ENCODE assay signal across 8 cellular contexts in the genomic region with DNA sequence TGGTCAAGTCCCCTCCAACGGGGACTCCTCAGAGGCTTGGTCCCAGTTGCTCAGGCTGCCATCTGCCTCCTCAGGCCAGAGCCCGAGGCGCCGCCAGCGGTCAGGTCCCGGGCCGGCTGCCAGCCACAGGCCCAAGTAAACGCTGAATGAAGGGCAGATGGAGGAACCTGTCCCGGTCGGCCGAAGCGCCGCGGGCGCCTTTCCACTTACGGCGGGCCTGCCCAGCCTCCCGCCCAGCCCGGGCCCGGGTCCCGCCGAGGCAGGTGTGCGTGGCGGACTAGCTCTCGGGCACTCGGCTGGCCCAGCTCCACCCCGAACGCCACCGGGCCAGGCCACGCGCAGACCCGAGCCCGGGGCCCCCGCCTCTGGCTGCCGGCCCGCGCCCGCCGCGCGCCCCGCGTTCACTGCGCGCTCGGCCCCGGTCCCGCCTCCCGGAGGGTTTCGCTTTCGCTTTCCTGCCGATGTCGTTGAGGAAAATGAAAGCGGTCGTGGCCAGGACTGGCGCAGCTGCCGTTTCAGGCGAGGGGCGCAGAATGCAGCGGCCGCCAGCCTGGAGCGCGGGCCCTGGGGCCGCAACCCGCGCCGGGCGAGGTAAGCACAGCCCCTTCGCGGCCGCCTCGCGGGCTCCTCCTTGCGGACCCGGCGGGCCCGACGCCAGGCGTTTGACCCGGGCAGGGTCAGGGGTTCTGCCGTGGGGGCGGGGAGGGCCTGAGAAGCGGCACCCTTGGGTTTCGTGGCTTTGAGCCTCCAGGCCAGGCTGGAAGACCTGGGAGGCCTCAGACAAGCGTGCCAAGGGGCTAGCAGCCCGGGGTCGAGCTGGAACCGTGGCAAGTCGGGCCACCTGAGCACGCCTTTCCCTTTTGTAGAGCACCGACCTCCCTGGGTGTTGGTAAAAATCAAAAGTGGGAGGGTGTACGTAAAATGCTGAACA. TPM values are rescaled to one million over a fixed set of nuclear protein-coding genes. Genes with fewer than 3 reads are reported as not detected.
DNase-seq lines count a peak whose midpoint lies in the region; ATAC-seq and TF ChIP-seq lines count a peak whose summit lies in the region.

No MANE protein-coding gene starts in this region.

- no peaks in the 10 kb centered on the region for H3K27me3 Mint-ChIP-seq in activated CD4-positive, alpha-beta T cell treated with anti-CD3 and anti-CD28 coated beads for 36 hours

- DNase-seq in AG08396 (ENCODE audit: low spot score) (peak; percentile 85), NCI-H2227 (lab: John Stamatoyannopoulos, UW; ENCODE audit: unreplicated experiment) (peak; percentile 80), choroid plexus epithelial cell (ENCODE audit: low read depth) (peak; percentile 79), left lobe of liver (ENCODE audit: low spot score) (peak; percentile 90)
- peak; percentile 92 for DNase-seq in activated CD4-positive, alpha-beta T cell treated with anti-CD3 and anti-CD28 coated beads for 36 hours
- DNase-seq in stimulated activated CD4-positive, alpha-beta T cell treated with anti-CD3 and anti-CD28 coated beads, Interleukin-4, amount 100 ng/mL, for 1 hour, result peak; percentile 88

- peak overlapping the region; percentile 83 for H3K4me3 Mint-ChIP-seq in activated CD4-positive, alpha-beta T cell treated with anti-CD3 and anti-CD28 coated beads for 36 hours

- H3K9me3 Mint-ChIP-seq in activated CD4-positive, alpha-beta T cell treated with anti-CD3 and anti-CD28 coated beads for 36 hours (ENCODE audit: low read depth), result peaks cover 3% of the 10 kb centered on the region

- CTCF ChIA-PET in activated CD4-positive, alpha-beta T cell treated with anti-CD3 and anti-CD28 coated beads for 36 hours (lab: Charles Lee), result interaction anchor here (0.7 to 3.8 kb wide), 13 partner anchors 10 to 90 kb away, joined by 3 to 21 read pairs (median 8); no protein-coding TSS in a partner anchor

- H3K4me1 Mint-ChIP-seq in activated CD4-positive, alpha-beta T cell treated with anti-CD3 and anti-CD28 coated beads for 36 hours, result peaks cover 71% of the 10 kb centered on the region

- TF ChIP-seq POLR2A in GM18526 (IDR thresholded peaks at IDR 0.05; ENCODE audit: extremely low read depth, insufficient read length), result peak; percentile 76

- H3K36me3 Mint-ChIP-seq in activated CD4-positive, alpha-beta T cell treated with anti-CD3 and anti-CD28 coated beads for 36 hours (ENCODE audit: low read depth), result peaks cover 16% of the 10 kb centered on the region

- intact Hi-C loops in activated CD4-positive, alpha-beta T cell treated with anti-CD3 and anti-CD28 coated beads for 36 hours (cut with DNase I, micrococcal nuclease), result loop anchor here (1.0 to 10.0 kb wide), 11 partner anchors 9 to 554 kb away; a partner anchor contains a TSS

- H3K27ac Mint-ChIP-seq in activated CD4-positive, alpha-beta T cell treated with anti-CD3 and anti-CD28 coated beads for 36 hours, result peak overlapping the region; percentile 98

- TF ChIP-seq CTCF in choroid plexus epithelial cell (conservative IDR thresholded peaks at IDR 0.05; ENCODE audit: low read depth, low read length), result peak; percentile 54

- peak; percentile 75 for ATAC-seq in HG03045 (IDR thresholded peaks at IDR 0.05; ENCODE audit: unreplicated experiment)
- ATAC-seq in activated CD4-positive, alpha-beta T cell treated with anti-CD3 and anti-CD28 coated beads for 36 hours, result peak; percentile 68
- peak; percentile 77 for ATAC-seq in left lobe of liver

- POLR2A ChIA-PET in activated CD4-positive, alpha-beta T cell treated with anti-CD3 and anti-CD28 coated beads for 36 hours (lab: Charles Lee), result interaction anchor here (0.7 to 2.8 kb wide), 12 partner anchors 10 to 87 kb away, joined by 3 to 38 read pairs (median 6); a partner anchor contains a TSS

- H3K4me3 ChIP-seq in choroid plexus epithelial cell (ENCODE audit: low read depth, low read length), result peak overlapping the region; percentile 69

RNA-seq across cellular contexts. Expression of a gene that starts 41.2 kb away (rescaled TPM):
- total RNA-seq in activated CD4-positive, alpha-beta T cell treated with anti-CD3 and anti-CD28 coated beads for 36 hours, result 1 to 10 TPM; 3.7 to 4.9 TPM
- total RNA-seq in left lobe of liver, result 8.8 TPM

Comparison
In these comparisons a context has a peak if more than half of its experiments do, and no peak if none do; other contexts are left out.
1. Peak in every context shown above with its lines: DNase-seq, ATAC-seq and H3K4me3 ChIP-seq.